17 cellular contexts compared by ENCODE assay signal in genomic region chr16:86682219-86682904, GRCh38.
DNase-seq lines count a peak whose midpoint lies in the region; ATAC-seq, FAIRE-seq and TF ChIP-seq lines count a peak whose summit lies in the region.
"Had no signal": no experiment of that assay in that cellular context is flagged by ENCODE, and none has a peak within 500 bp of the region (broad histone marks: within the 10 kb centered on the region; RNA-seq: fewer than 3 reads in every experiment).

No MANE protein-coding gene starts in this region.

- no peak overlapping the region for H3K4me3 Mint-ChIP-seq in MCF 10A (ENCODE audit: unreplicated experiment)
- H3K4me3 Mint-ChIP-seq: CD4-positive, alpha-beta memory T cell; H9 had no signal

- H4K20me1 ChIP-seq in K562 (replicated peaks; ENCODE audit: control insufficient read depth, insufficient read depth, low read length): no peaks in the 10 kb centered on the region

- H2BK15ac ChIP-seq in neuronal stem cell (ENCODE audit: low read length): no peak overlapping the region

- POLR2A ChIA-PET in MCF 10A (lab: Yijun Ruan, JAX): interaction anchor here (1.0 kb wide), 1 partner anchor 18 kb away, joined by 4 read pairs; no protein-coding TSS in a partner anchor
- POLR2A ChIA-PET in K562 (lab: Yijun Ruan, JAX): no interaction called here

- no peak overlapping the region for H3K23ac ChIP-seq in neuronal stem cell (ENCODE audit: low read depth, low read length, poor library complexity)

- FAIRE-seq in K562 (lab: Jason Lieb, UNC): no peak

- H3K4me3 ChIP-seq in breast epithelium (no peak overlapping the region), K562 (no peak overlapping the region), neuronal stem cell (ENCODE audit: low read length in 2 of 2) (no peak overlapping the region), uterus (no peak overlapping the region)

- no peaks in the 10 kb centered on the region for H3K79me1 ChIP-seq in neuronal stem cell (ENCODE audit: low read depth, low read length)

- no peak overlapping the region for H3K27ac Mint-ChIP-seq in MCF 10A (ENCODE audit: low read depth, unreplicated experiment)
- H3K27ac Mint-ChIP-seq: CD4-positive, alpha-beta memory T cell had no signal

- no peaks in the 10 kb centered on the region for H3K27me3 Mint-ChIP-seq in MCF 10A (ENCODE audit: insufficient read depth, unreplicated experiment)

- H3K27ac ChIP-seq in breast epithelium: peak overlapping the region; percentile 72 to 82
- no peak overlapping the region for H3K27ac ChIP-seq in K562 (ENCODE audit: extremely low read depth, low read depth, low read length)
- H3K27ac ChIP-seq in neuronal stem cell (replicated peaks; ENCODE audit: low read length): no peak overlapping the region
- H3K27ac ChIP-seq in uterus: peak overlapping the region; percentile 36 to 49

- no peak for DNase-seq in breast epithelium (ENCODE audit: low spot score in 2 of 2)
- DNase-seq in MCF 10A (ENCODE audit: unreplicated experiment): no peak
- DNase-seq in K562 (ENCODE audit: extremely low read depth in 1 of 4, low spot score in 3 of 4): no peak
- no peak for DNase-seq in neuronal stem cell (ENCODE audit: low spot score)
- DNase-seq in uterus: no peak
- DNase-seq in HPDE6-E6E7 (ENCODE audit: extremely low spot score): no peak
- no peak for DNase-seq in mucosa of gallbladder (ENCODE audit: low spot score)
- DNase-seq: 8988T; CD4-positive, alpha-beta memory T cell; H9; Karpas-422; MM.1S; NCI-H1092 treated with DMSO at 0.1 percent for 48 hours; NCI-H1694; NCI-H524 had no signal

- BruUV-seq in MCF 10A (replicated peaks; lab: Mats Ljungman, UMichigan) (no TSS peak), K562 (replicated peaks; lab: Mats Ljungman, UMichigan) (no TSS peak)

- H3K4me1 ChIP-seq in breast epithelium (no peaks in the 10 kb centered on the region), K562 (replicated peaks in 1 of 2; ENCODE audit: control insufficient read depth in 2 of 2, insufficient read depth in 2 of 2, low read length in 2 of 2) (peaks cover 0 to 5% of the 10 kb centered on the region in 2 experiments; a peak in 1 of 5 replicates), neuronal stem cell (ENCODE audit: control insufficient read depth in 2 of 2, insufficient read depth in 1 of 2, low read depth in 1 of 2, low read length in 2 of 2) (no peaks in the 10 kb centered on the region), uterus (no peaks in the 10 kb centered on the region)

- no peaks in the 10 kb centered on the region for H3K4me1 Mint-ChIP-seq in MCF 10A (ENCODE audit: insufficient read depth, unreplicated experiment)
- H3K4me1 Mint-ChIP-seq: H9 had no signal

- H3K4me2 ChIP-seq in K562 (ENCODE audit: insufficient read depth, low read length): no peak overlapping the region
- H3K4me2 ChIP-seq in neuronal stem cell (ENCODE audit: insufficient read depth, low read length, poor library complexity, severe bottlenecking): no peak overlapping the region

- no peak for ATAC-seq in K562
- no peak for ATAC-seq in HG03175 (IDR thresholded peaks at IDR 0.05; ENCODE audit: unreplicated experiment)
- ATAC-seq: Panc1 had no signal

- H2BK5ac ChIP-seq in neuronal stem cell (ENCODE audit: low read length): peak overlapping the region; percentile 46

- H2BK120ac ChIP-seq in neuronal stem cell (ENCODE audit: low read depth, low read length): no peak overlapping the region

- H2AFZ ChIP-seq in K562 (ENCODE audit: low read depth, low read length): no peak overlapping the region
- no peak overlapping the region for H2AFZ ChIP-seq in neuronal stem cell (ENCODE audit: low read length)

- no peak for TF ChIP-seq POLR2A in breast epithelium (IDR thresholded peaks at IDR 0.05)
- no peak for TF ChIP-seq POLR2A in K562 (conservative IDR thresholded peaks at IDR 0.05)
- no peak for TF ChIP-seq POLR2A in uterus (IDR thresholded peaks at IDR 0.05)

- H3K9me3 ChIP-seq in breast epithelium (no peaks in the 10 kb centered on the region), K562 (replicated peaks; ENCODE audit: control insufficient read depth, insufficient read depth, low read depth, low read length) (no peaks in the 10 kb centered on the region), neuronal stem cell (replicated peaks in 1 of 2; ENCODE audit: control insufficient read depth in 2 of 2, insufficient read depth in 1 of 2, low read depth in 1 of 2, low read length in 2 of 2) (no peaks in the 10 kb centered on the region), uterus (no peaks in the 10 kb centered on the region)

- no peak overlapping the region for H3K14ac ChIP-seq in neuronal stem cell (ENCODE audit: low read length)

- H3K9me3 Mint-ChIP-seq in MCF 10A (ENCODE audit: unreplicated experiment): no peaks in the 10 kb centered on the region

- H2BK12ac ChIP-seq in neuronal stem cell (ENCODE audit: low read length): no peak overlapping the region

- no peak for TF ChIP-seq EP300 in K562 (IDR thresholded peaks at IDR 0.05; ENCODE audit: low read length)

- WGBS in K562 (ENCODE audit: insufficient coverage, low coverage, missing lambda C conversion rate): 2% methylated on average over 14 of the region's 14 CpGs
- no CpG with 5 or more reads among the region's 14 CpGs for WGBS in neuronal stem cell (ENCODE audit: extremely low coverage in 2 of 2, insufficient read length in 2 of 2, insufficient replicate concordance in 1 of 2), 2 donors

- H3K79me2 ChIP-seq in K562 (ENCODE audit: control insufficient read depth, insufficient read depth, low read length): no peaks in the 10 kb centered on the region

- H3K27me3 ChIP-seq in breast epithelium (peaks cover 0 to 8% of the 10 kb centered on the region in 2 donors), K562 (ENCODE audit: control insufficient read depth in 2 of 2, insufficient read depth in 2 of 2, low read length in 2 of 2) (peaks cover 15 to 43% of the 10 kb centered on the region in 2 experiments; a peak in 4 of 5 replicates), neuronal stem cell (ENCODE audit: control insufficient read depth in 3 of 3, insufficient read depth in 3 of 3, low read depth in 1 of 3, low read length in 3 of 3) (no peaks in the 10 kb centered on the region), uterus (peaks cover 0 to 3% of the 10 kb centered on the region in 2 donors)

- no peak overlapping the region for H3K9ac ChIP-seq in K562 (ENCODE audit: insufficient read depth in 1 of 2, low read depth in 2 of 2, low read length in 2 of 2)
- no peak overlapping the region for H3K9ac ChIP-seq in neuronal stem cell (ENCODE audit: low read depth, low read length, poor library complexity)

- H3K36me3 Mint-ChIP-seq in MCF 10A (ENCODE audit: insufficient read depth, unreplicated experiment): no peaks in the 10 kb centered on the region

- intact Hi-C loops in breast epithelium (cut with DNase I; ENCODE audit: low total_unique reads) (no loop called here), MCF 10A (cut with micrococcal nuclease) (no loop called here), K562 (cut with micrococcal nuclease) (no loop called here), uterus (cut with DNase I; ENCODE audit: low total_unique reads) (no loop called here)

- TF ChIP-seq CTCF in breast epithelium (IDR thresholded peaks at IDR 0.05): no peak
- no peak for TF ChIP-seq CTCF in MCF 10A (IDR thresholded peaks at IDR 0.05; ENCODE audit: unreplicated experiment)
- no peak for TF ChIP-seq CTCF in K562 (IDR thresholded peaks at IDR 0.05 in 2 of 3, conservative IDR thresholded peaks at IDR 0.05 in 1 of 3; ENCODE audit: insufficient read depth in 2 of 3, low read depth in 1 of 3, low read length in 3 of 3)
- no peak for TF ChIP-seq CTCF in uterus (IDR thresholded peaks at IDR 0.05)

- CTCF ChIA-PET in MCF 10A (lab: Yijun Ruan, JAX): interaction anchor here (0.6 kb wide), 1 partner anchor 381 kb away, joined by 4 read pairs; no protein-coding TSS in a partner anchor
- CTCF ChIA-PET in K562 (lab: Yijun Ruan, JAX; ENCODE audit: low intra/inter-chr PET ratio): no interaction called here

- no peak overlapping the region for H3K4ac ChIP-seq in neuronal stem cell (ENCODE audit: low read length)

- no peak for TF ChIP-seq RAD21 in K562 (CRISPR knock-in tag; conservative IDR thresholded peaks at IDR 0.05 in 1 of 2, IDR thresholded peaks at IDR 0.05 in 1 of 2)

- no peak overlapping the region for H4K8ac ChIP-seq in neuronal stem cell (ENCODE audit: low read depth, low read length)

- no peak overlapping the region for H4K91ac ChIP-seq in neuronal stem cell (ENCODE audit: low read depth, low read length, poor library complexity)

- no peak overlapping the region for H2AK5ac ChIP-seq in neuronal stem cell (ENCODE audit: low read depth, low read length)

- H3K9me1 ChIP-seq in K562 (ENCODE audit: control insufficient read depth, insufficient read depth, low read length): no peaks in the 10 kb centered on the region

- no peaks in the 10 kb centered on the region for H3K36me3 ChIP-seq in breast epithelium
- no peaks in the 10 kb centered on the region for H3K36me3 ChIP-seq in K562 (ENCODE audit: control insufficient read depth, insufficient read depth, low read length)
- H3K36me3 ChIP-seq in neuronal stem cell (replicated peaks in 1 of 2; ENCODE audit: control insufficient read depth in 2 of 2, insufficient read depth in 2 of 2, low read length in 2 of 2): no peaks in the 10 kb centered on the region
- no peaks in the 10 kb centered on the region for H3K36me3 ChIP-seq in uterus

- in situ Hi-C loops in K562 (cut with MboI): no loop called here

- H3K18ac ChIP-seq in neuronal stem cell (ENCODE audit: low read length): peak overlapping the region; percentile 42

TF ChIP-seq in K562, 482 proteins besides CTCF, POLR2A, EP300 and RAD21:
- no peak for TF ChIP-seq SLC30A9 (CRISPR knock-in tag; IDR thresholded peaks at IDR 0.05)
- TF ChIP-seq FOXA1 (IDR thresholded peaks at IDR 0.05; ENCODE audit: borderline replicate concordance): no peak
- TF ChIP-seq ATF3 (IDR thresholded peaks at IDR 0.05): peak; percentile 19; the same call in 1 of the 2 replicates
- TF ChIP-seq ATF3 (CRISPR knock-in tag; conservative IDR thresholded peaks at IDR 0.05): no peak

Comparison
In these comparisons a context has a peak if more than half of its experiments do, and no peak if none do; other contexts are left out.
1. H3K27ac ChIP-seq: peak in breast epithelium (2 of 2) and uterus (2 of 2); none in K562 (single experiment) and neuronal stem cell (single experiment).